In genomic region chr12:95102916-95103671, GRCh38 we compare ENCODE assay signal across 8 cellular contexts. TPM values are rescaled to one million over a fixed set of nuclear protein-coding genes. Genes with fewer than 3 reads are reported as not detected.
A peak's percentile ranks its signal among the peaks of the same experiment; 100 is the strongest.
DNase-seq lines count a peak whose midpoint lies in the region; ATAC-seq and TF ChIP-seq lines count a peak whose summit lies in the region.

No MANE protein-coding gene starts in this region.

- ATAC-seq in HG02588 (IDR thresholded peaks at IDR 0.05; ENCODE audit: unreplicated experiment): peak; percentile 97
- no peak for ATAC-seq in gastroesophageal sphincter
- ATAC-seq in body of pancreas: no peak

- peak overlapping the region in 3 of 4 donors; percentile 33 to 67 (median 54) for H3K27ac ChIP-seq in gastroesophageal sphincter
- H3K27ac ChIP-seq in body of pancreas: no peak overlapping the region

- no peaks in the 10 kb centered on the region for H3K27me3 ChIP-seq in gastroesophageal sphincter
- no peaks in the 10 kb centered on the region for H3K27me3 ChIP-seq in body of pancreas

- peak; percentile 41 for DNase-seq in activated naive CD4-positive, alpha-beta T cell treated with Interleukin-2 at 50 U/mL for 16 hours
- no peak for DNase-seq in activated naive CD4-positive, alpha-beta T cell (lab: John Stamatoyannopoulos, UW)
- DNase-seq in NCI-H1092 treated with DMSO at 0.1 percent for 48 hours (lab: John Stamatoyannopoulos, UW) (peak; percentile 78), T1000 (lab: John Stamatoyannopoulos, UW) (peak; percentile 23), body of pancreas (no peak), occipital lobe (lab: John Stamatoyannopoulos, UW) (no peak)

- TF ChIP-seq POLR2A in gastroesophageal sphincter (IDR thresholded peaks at IDR 0.05): no peak
- TF ChIP-seq POLR2A in body of pancreas (IDR thresholded peaks at IDR 0.05): no peak

- H3K9me3 ChIP-seq in gastroesophageal sphincter (no peaks in the 10 kb centered on the region), body of pancreas (no peaks in the 10 kb centered on the region)

- H3K4me3 ChIP-seq in gastroesophageal sphincter (no peak overlapping the region), body of pancreas (no peak overlapping the region)

- TF ChIP-seq CTCF in gastroesophageal sphincter (IDR thresholded peaks at IDR 0.05) (no peak), body of pancreas (IDR thresholded peaks at IDR 0.05) (no peak)

- intact Hi-C loops in body of pancreas (cut with DNase I): no loop called here

- peaks cover 0 to 48% of the 10 kb centered on the region in 2 donors for H3K36me3 ChIP-seq in gastroesophageal sphincter
- H3K36me3 ChIP-seq in body of pancreas (replicated peaks in 1 of 2; ENCODE audit: insufficient read depth in 1 of 2, low read depth in 2 of 2): peaks cover 0 to 6% of the 10 kb centered on the region in 2 donors

- no peak for TF ChIP-seq EP300 in gastroesophageal sphincter (IDR thresholded peaks at IDR 0.05)

- WGBS in gastroesophageal sphincter (ENCODE audit: low coverage in 1 of 2), 2 donors: 56 to 88% methylated on average over 5 to 8 of the region's 8 CpGs
- 84 to 85% methylated on average over 8 of the region's 8 CpGs for WGBS in body of pancreas, 2 donors

- peaks cover 0 to 21% (median 0%) of the 10 kb centered on the region in 3 donors for H3K4me1 ChIP-seq in gastroesophageal sphincter
- H3K4me1 ChIP-seq in body of pancreas: peaks cover 6% of the 10 kb centered on the region

RNA-seq across cellular contexts. Expression of gene NR2C1, which starts 29.7 kb away (rescaled TPM):
- total RNA-seq in gastroesophageal sphincter (10 to 100 TPM; 29.0 to 70.8 (median 45.1) TPM), body of pancreas (10 to 100 TPM; 16.2 to 28.8 TPM), occipital lobe (42.0 TPM)

Comparison
In these comparisons a context has a peak if more than half of its experiments do, and no peak if none do; other contexts are left out.
1. DNase-seq: peak in activated naive CD4-positive, alpha-beta T cell treated with Interleukin-2 at 50 U/mL for 16 hours (single experiment), NCI-H1092 treated with DMSO at 0.1 percent for 48 hours (single experiment) and T1000 (single experiment); none in activated naive CD4-positive, alpha-beta T cell (0 of 4), body of pancreas (0 of 4) and occipital lobe (single experiment).
2. H3K27ac ChIP-seq: peak in gastroesophageal sphincter (3 of 4); none in body of pancreas (0 of 4).